Comparison of ENCODE assay signal across 21 cellular contexts in genomic region chr20:4830696-4831095, GRCh38. TPM values are rescaled to one million over a fixed set of nuclear protein-coding genes. Genes with fewer than 3 reads are reported as not detected.
DNase-seq lines count a peak whose midpoint lies in the region; ATAC-seq, FAIRE-seq and TF ChIP-seq lines count a peak whose summit lies in the region.
"Had no signal": no experiment of that assay in that cellular context is flagged by ENCODE, and none has a peak within 500 bp of the region (broad histone marks: within the 10 kb centered on the region; RNA-seq: fewer than 3 reads in every experiment).

No MANE protein-coding gene starts in this region.

- peak; percentile 66 for FAIRE-seq in endothelial cell of umbilical vein (lab: Jason Lieb, UNC)
- FAIRE-seq: GM12892, GM18507 had no signal

- no peak overlapping the region for H2AFZ ChIP-seq in endothelial cell of umbilical vein (ENCODE audit: low read depth, low read length)
- H2AFZ ChIP-seq: GM23248 had no signal

- no TSS peak for BruUV-seq in endothelial cell of umbilical vein (replicated peaks; lab: Mats Ljungman, UMichigan)

- no peaks in the 10 kb centered on the region for H3K79me2 ChIP-seq in endothelial cell of umbilical vein (ENCODE audit: control insufficient read depth, insufficient read depth, low read length)

- H3K9ac ChIP-seq in adipocyte (ENCODE audit: low read length) (no peak overlapping the region), endothelial cell of umbilical vein (replicated peaks; ENCODE audit: extremely low read depth, insufficient read depth, low read length) (peak overlapping the region; percentile 11)
- H3K9ac ChIP-seq: BLaER1 treated with 17β-estradiol and CSF1 and Interleukin-3, amounts not matched to agents 10 nM and 100 nM; GM23248 had no signal

- dilution Hi-C loops in endothelial cell of umbilical vein (cut with MboI; ENCODE audit: extremely low pct_ligation_motif_present, low sequenced_read_pairs): no loop called here

- no peaks in the 10 kb centered on the region for H3K9me3 ChIP-seq in adipocyte (ENCODE audit: control insufficient read depth, low read length)
- no peaks in the 10 kb centered on the region for H3K9me3 ChIP-seq in endothelial cell of umbilical vein (replicated peaks; ENCODE audit: control insufficient read depth, insufficient read depth, low read length)
- no peaks in the 10 kb centered on the region for H3K9me3 ChIP-seq in ascending aorta
- H3K9me3 ChIP-seq: HAP-1 had no signal

- H3K9me3 Mint-ChIP-seq in CD14-positive monocyte: peaks cover 0 to 6% (median 2%) of the 10 kb centered on the region in 7 donors
- H3K9me3 Mint-ChIP-seq in natural killer cell: no peaks in the 10 kb centered on the region

- no peaks in the 10 kb centered on the region for H3K36me3 ChIP-seq in adipocyte (ENCODE audit: control insufficient read depth, insufficient read depth, low read length, severe bottlenecking)
- no peaks in the 10 kb centered on the region for H3K36me3 ChIP-seq in endothelial cell of umbilical vein (ENCODE audit: control insufficient read depth in 2 of 2, extremely low read depth in 1 of 2, insufficient read depth in 2 of 2, low read length in 2 of 2)
- no peaks in the 10 kb centered on the region for H3K36me3 ChIP-seq in ascending aorta
- H3K36me3 ChIP-seq: BLaER1 treated with 17β-estradiol and CSF1 and Interleukin-3, amounts not matched to agents 10 nM and 100 nM; HAP-1 had no signal

- peak overlapping the region; percentile 38 for H3K4me2 ChIP-seq in endothelial cell of umbilical vein (ENCODE audit: insufficient read depth, low read length)

- H3K27ac Mint-ChIP-seq in CD14-positive monocyte: peak overlapping the region; percentile 99 to 100 (median 100)
- no peak overlapping the region for H3K27ac Mint-ChIP-seq in natural killer cell
- H3K27ac Mint-ChIP-seq: B cell; CD4-positive, CD25-positive, alpha-beta regulatory T cell; CD8-positive, alpha-beta memory T cell had no signal

- H3K27me3 ChIP-seq in adipocyte (replicated peaks; ENCODE audit: control insufficient read depth, insufficient read depth, low read length) (peaks cover 3% of the 10 kb centered on the region), endothelial cell of umbilical vein (ENCODE audit: control insufficient read depth in 2 of 2, insufficient read depth in 2 of 2, low read length in 2 of 2) (no peaks in the 10 kb centered on the region), ascending aorta (no peaks in the 10 kb centered on the region)
- H3K27me3 ChIP-seq: BLaER1 treated with 17β-estradiol and CSF1 and Interleukin-3, amounts not matched to agents 10 nM and 100 nM had no signal

- intact Hi-C loops in CD14-positive monocyte (cut with micrococcal nuclease): no loop called here
- intact Hi-C loops in endothelial cell of umbilical vein (cut with micrococcal nuclease): no loop called here
- intact Hi-C loops in left colon (cut with DNase I, micrococcal nuclease): no loop called here
- intact Hi-C loops in ascending aorta (cut with DNase I): no loop called here
- intact Hi-C loops in natural killer cell (cut with micrococcal nuclease): no loop called here

- DNase-seq in CD14-positive monocyte (ENCODE audit: low spot score) (no peak), adipocyte (ENCODE audit: low read depth) (peak; percentile 5), endothelial cell of umbilical vein (ENCODE audit: low read depth, low spot score) (peak; percentile 86), pulmonary artery endothelial cell (ENCODE audit: low read depth, low spot score) (peak; percentile 56), left colon (no peak), ascending aorta (ENCODE audit: low spot score in 2 of 2) (no peak), natural killer cell (no peak)
- no peak for DNase-seq in stimulated activated naive CD4-positive, alpha-beta T cell (lab: John Stamatoyannopoulos, UW)
- DNase-seq: 8988T; CD4-positive, CD25-positive, alpha-beta regulatory T cell; CD8-positive, alpha-beta memory T cell; COR-L47; DMS 273 treated with DMSO at 0.1 percent for 48 hours; DMS53; GDM1; GM23248 had no signal

- H3K36me3 Mint-ChIP-seq in CD14-positive monocyte (peaks cover 0 to 8% of the 10 kb centered on the region in 2 donors), natural killer cell (no peaks in the 10 kb centered on the region)
- H3K36me3 Mint-ChIP-seq: CD4-positive, CD25-positive, alpha-beta regulatory T cell had no signal

- no peak for TF ChIP-seq POLR2A in endothelial cell of umbilical vein (IDR thresholded peaks at IDR 0.05; ENCODE audit: low read depth, low read length)

- ATAC-seq in left colon (no peak), natural killer cell (no peak)

- peaks cover 45% of the 10 kb centered on the region for H3K4me1 Mint-ChIP-seq in CD14-positive monocyte
- no peaks in the 10 kb centered on the region for H3K4me1 Mint-ChIP-seq in natural killer cell
- H3K4me1 Mint-ChIP-seq: CD4-positive, CD25-positive, alpha-beta regulatory T cell; CD8-positive, alpha-beta memory T cell had no signal

- H3K27me3 Mint-ChIP-seq in CD14-positive monocyte (ENCODE audit: low read depth in 3 of 3) (peaks cover 0 to 4% (median 2%) of the 10 kb centered on the region in 3 donors), natural killer cell (ENCODE audit: low read depth in 2 of 2) (peaks cover 0 to 3% of the 10 kb centered on the region in 2 donors)
- H3K27me3 Mint-ChIP-seq: B cell; CD4-positive, CD25-positive, alpha-beta regulatory T cell had no signal

- no peaks in the 10 kb centered on the region for H4K20me1 ChIP-seq in endothelial cell of umbilical vein (replicated peaks; ENCODE audit: control insufficient read depth, extremely low read depth, insufficient read depth, low read length)
- H4K20me1 ChIP-seq: BLaER1 treated with 17β-estradiol and CSF1 and Interleukin-3, amounts not matched to agents 10 nM and 100 nM had no signal

- TF ChIP-seq CTCF in CD14-positive monocyte (IDR thresholded peaks at IDR 0.05) (no peak), endothelial cell of umbilical vein (IDR thresholded peaks at IDR 0.05; ENCODE audit: extremely low read depth in 1 of 2, insufficient read depth in 1 of 2, low read depth in 1 of 2, low read length in 2 of 2) (no peak), ascending aorta (IDR thresholded peaks at IDR 0.05) (no peak), natural killer cell (IDR thresholded peaks at IDR 0.05) (no peak)

- H3K4me1 ChIP-seq in adipocyte (ENCODE audit: control insufficient read depth, insufficient read depth, low read length): peaks cover 14% of the 10 kb centered on the region
- peaks cover 19% of the 10 kb centered on the region for H3K4me1 ChIP-seq in endothelial cell of umbilical vein (ENCODE audit: control insufficient read depth, extremely low read depth, insufficient read depth, low read length)
- H3K4me1 ChIP-seq in ascending aorta: peaks cover 0 to 7% of the 10 kb centered on the region in 2 donors
- H3K4me1 ChIP-seq: HAP-1 had no signal

- peak overlapping the region; percentile 37 for H3K27ac ChIP-seq in endothelial cell of umbilical vein (ENCODE audit: insufficient read depth, low read depth, low read length)
- no peak overlapping the region for H3K27ac ChIP-seq in ascending aorta
- H3K27ac ChIP-seq: GM23248 had no signal

- H3K4me3 Mint-ChIP-seq in CD14-positive monocyte (no peak overlapping the region), natural killer cell (no peak overlapping the region)
- H3K4me3 Mint-ChIP-seq: B cell; CD4-positive, CD25-positive, alpha-beta regulatory T cell; CD8-positive, alpha-beta memory T cell had no signal

- CTCF ChIA-PET in endothelial cell of umbilical vein (lab: Charles Lee): interaction anchor here (0.9 to 1.1 kb wide), 3 partner anchors 10 to 20 kb away, joined by 3 to 6 read pairs (median 3); no protein-coding TSS in a partner anchor

- no peaks in the 10 kb centered on the region for H3K9me1 ChIP-seq in endothelial cell of umbilical vein (replicated peaks; ENCODE audit: control insufficient read depth, extremely low read depth, insufficient read depth, low read length)

- POLR2A ChIA-PET in endothelial cell of umbilical vein (lab: Charles Lee): no interaction called here

- no peak overlapping the region for H3K4me3 ChIP-seq in adipocyte (ENCODE audit: low read length)
- H3K4me3 ChIP-seq in endothelial cell of umbilical vein (replicated peaks in 1 of 3; ENCODE audit: insufficient read depth in 1 of 3, low read depth in 1 of 3, low read length in 3 of 3): no peak overlapping the region
- H3K4me3 ChIP-seq in ascending aorta: no peak overlapping the region
- H3K4me3 ChIP-seq: BLaER1 treated with 17β-estradiol and CSF1 and Interleukin-3, amounts not matched to agents 10 nM and 100 nM; GM23248; HAP-1 had no signal

TF ChIP-seq in endothelial cell of umbilical vein, 7 proteins besides CTCF, POLR2A, EP300 and RAD21:
- TF ChIP-seq EZH2 (IDR thresholded peaks at IDR 0.05; ENCODE audit: borderline replicate concordance, low read depth, low read length, severe bottlenecking): no peak
- TF ChIP-seq MYC (IDR thresholded peaks at IDR 0.05; ENCODE audit: low read depth, low read length): no peak
- no peak for TF ChIP-seq GATA2 (IDR thresholded peaks at IDR 0.05; ENCODE audit: insufficient read depth, insufficient read length, low read depth, low read length)
- no peak for TF ChIP-seq FOS (IDR thresholded peaks at IDR 0.05; ENCODE audit: borderline replicate concordance, insufficient read depth, low read length)
- no peak for TF ChIP-seq MAX (IDR thresholded peaks at IDR 0.05; ENCODE audit: insufficient read depth, insufficient read length)
- TF ChIP-seq JUN (IDR thresholded peaks at IDR 0.05; ENCODE audit: borderline replicate concordance, insufficient read depth, insufficient read length, low read depth): no peak
- TF ChIP-seq POLR2AphosphoS5 (IDR thresholded peaks at IDR 0.05; ENCODE audit: insufficient read depth, low read depth, low read length): no peak

RNA-seq across cellular contexts. Expression of gene RASSF2, which starts 7.3 kb away (rescaled TPM):
- 100 to 1,000 TPM; 167 to 214 TPM for polyA plus RNA-seq in CD14-positive monocyte
- 38.6 and 44.7 TPM in 2 replicates for total RNA-seq in endothelial cell of umbilical vein
- polyA plus RNA-seq in endothelial cell of umbilical vein: 18.5 and 21.0 TPM in 2 replicates
- 19.6 and 20.5 TPM in 2 replicates for polyA plus RNA-seq in endothelial cell of umbilical vein (2011; cell fraction: cytosol; rRNA removed)
- polyA plus RNA-seq in endothelial cell of umbilical vein (2011; cell fraction: nucleus; rRNA removed): 22.9 and 23.2 TPM in 2 replicates
- 12.7 and 16.3 TPM in 2 replicates for polyA plus RNA-seq in endothelial cell of umbilical vein (2012)
- polyA minus RNA-seq in endothelial cell of umbilical vein: 37.4 TPM in 2 replicates
- not detected for polyA minus RNA-seq in endothelial cell of umbilical vein (2011; cell fraction: cytosol; rRNA and poly(A)+ RNA removed)
- polyA minus RNA-seq in endothelial cell of umbilical vein (2011; cell fraction: nucleus; rRNA and poly(A)+ RNA removed): 11.8 and 17.1 TPM in 2 replicates
- total RNA-seq in pulmonary artery endothelial cell: 68.7 and 87.5 TPM in 2 replicates
- 1 to 10 TPM; 1.9 to 5.9 TPM for total RNA-seq in left colon
- total RNA-seq in ascending aorta: 23.7 TPM
- 10 to 100 TPM; 14.1 to 39.0 (median 16.3) TPM for total RNA-seq in natural killer cell

Comparison
In these comparisons a context has a peak if more than half of its experiments do, and no peak if none do; other contexts are left out.
1. DNase-seq: peak in adipocyte (single experiment), endothelial cell of umbilical vein (single experiment) and pulmonary artery endothelial cell (single experiment); none in CD14-positive monocyte (single experiment), left colon (0 of 2), ascending aorta (0 of 2), stimulated activated naive CD4-positive, alpha-beta T cell (0 of 6) and natural killer cell (single experiment).
2. H3K27ac Mint-ChIP-seq: peak in CD14-positive monocyte (7 of 7); none in natural killer cell (0 of 2).